In the genomic region with DNA sequence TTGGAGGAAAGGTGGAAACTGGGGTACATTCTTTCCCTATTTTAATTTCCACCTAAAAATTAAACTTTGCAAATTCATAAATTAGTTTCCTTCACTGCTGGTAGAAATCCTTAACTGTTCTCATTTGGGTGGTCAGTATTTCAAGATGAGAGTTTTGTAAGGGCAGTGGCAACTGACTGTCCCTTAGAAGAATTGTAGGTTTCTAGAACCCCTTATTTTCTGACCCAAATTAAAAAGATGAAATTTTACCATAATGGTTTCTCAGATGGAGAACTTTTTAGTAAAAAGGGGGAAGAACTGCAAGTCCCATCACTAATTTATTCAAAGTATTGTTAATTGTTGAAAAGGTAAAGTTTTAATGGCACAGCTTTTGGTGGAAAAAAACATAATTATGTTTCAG, we compare ENCODE assay signal across 1 cellular context.
TF ChIP-seq lines count a peak whose summit lies in the region.

No MANE protein-coding gene starts in this region.

TF ChIP-seq in A549, 52 proteins besides CTCF, POLR2A, EP300 and RAD21 (continued from another document):
- TF ChIP-seq, protein P1, sequence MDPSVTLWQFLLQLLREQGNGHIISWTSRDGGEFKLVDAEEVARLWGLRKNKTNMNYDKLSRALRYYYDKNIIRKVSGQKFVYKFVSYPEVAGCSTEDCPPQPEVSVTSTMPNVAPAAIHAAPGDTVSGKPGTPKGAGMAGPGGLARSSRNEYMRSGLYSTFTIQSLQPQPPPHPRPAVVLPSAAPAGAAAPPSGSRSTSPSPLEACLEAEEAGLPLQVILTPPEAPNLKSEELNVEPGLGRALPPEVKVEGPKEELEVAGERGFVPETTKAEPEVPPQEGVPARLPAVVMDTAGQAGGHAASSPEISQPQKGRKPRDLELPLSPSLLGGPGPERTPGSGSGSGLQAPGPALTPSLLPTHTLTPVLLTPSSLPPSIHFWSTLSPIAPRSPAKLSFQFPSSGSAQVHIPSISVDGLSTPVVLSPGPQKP (IDR thresholded peaks at IDR 0.05; ENCODE audit: low read depth, low read length) = no peak
- TF ChIP-seq, protein P2, sequence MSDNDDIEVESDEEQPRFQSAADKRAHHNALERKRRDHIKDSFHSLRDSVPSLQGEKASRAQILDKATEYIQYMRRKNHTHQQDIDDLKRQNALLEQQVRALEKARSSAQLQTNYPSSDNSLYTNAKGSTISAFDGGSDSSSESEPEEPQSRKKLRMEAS (IDR thresholded peaks at IDR 0.05) = no peak
- no peak for TF ChIP-seq ZNF302 (CRISPR knock-in tag; IDR thresholded peaks at IDR 0.05)
